7 cellular contexts compared by ENCODE assay signal in the genomic region with DNA sequence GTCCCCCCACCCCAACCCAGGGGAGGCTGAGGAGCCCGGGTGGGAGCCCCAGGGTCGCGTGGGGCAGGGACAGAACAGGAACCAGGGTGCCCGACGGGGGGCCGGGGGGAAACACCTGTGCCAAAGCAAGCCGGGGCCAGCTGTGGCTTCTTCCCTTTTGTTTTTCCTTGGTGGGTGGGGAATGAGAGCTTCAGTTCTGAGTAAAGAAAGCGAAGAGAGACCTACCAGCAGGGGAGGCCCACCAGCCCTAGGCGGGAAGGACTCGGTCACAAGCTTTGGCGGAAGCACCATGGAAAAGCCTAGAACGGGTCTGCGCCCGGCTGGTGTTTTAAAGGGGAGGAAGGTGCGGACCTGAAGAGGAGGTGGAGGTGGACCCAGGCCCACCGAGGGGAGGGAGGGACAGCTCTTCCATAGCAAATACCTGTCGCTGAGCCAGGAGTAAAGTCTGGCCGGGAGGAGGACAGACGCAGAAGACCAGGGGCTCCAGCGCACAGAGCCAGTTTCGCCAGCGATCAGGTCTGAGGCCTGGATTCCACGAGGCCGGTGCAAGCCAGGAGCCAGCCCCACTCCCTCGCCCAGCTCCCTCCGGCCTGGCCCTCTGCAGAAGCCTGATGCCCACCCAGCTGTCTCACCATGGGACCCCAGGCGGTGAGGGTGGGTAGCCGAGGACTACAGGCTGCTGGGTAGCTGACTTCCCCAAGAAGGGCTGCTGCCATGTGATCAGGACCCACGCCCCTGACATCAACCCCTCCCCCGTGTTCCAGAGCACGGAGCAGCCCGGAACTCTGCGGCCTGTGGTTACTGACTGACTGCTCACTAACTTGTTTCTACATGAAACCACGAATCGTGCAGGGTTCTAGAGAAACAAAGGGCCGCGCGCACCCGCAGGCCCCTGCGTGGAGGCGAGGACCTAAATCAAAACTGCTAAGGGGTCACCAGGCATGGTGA. TPM values are rescaled to one million over a fixed set of nuclear protein-coding genes. Genes with fewer than 3 reads are reported as not detected.
A peak's percentile ranks its signal among the peaks of the same experiment; 100 is the strongest.
DNase-seq lines count a peak whose midpoint lies in the region; ATAC-seq, FAIRE-seq and TF ChIP-seq lines count a peak whose summit lies in the region.

No MANE protein-coding gene starts in this region.

- DNase-seq in SKM-1 (lab: John Stamatoyannopoulos, UW; ENCODE audit: unreplicated experiment) = peak; percentile 87
- peak; percentile 85 for DNase-seq in activated naive CD8-positive, alpha-beta T cell treated with anti-CD3 and anti-CD28 coated beads, Interleukin-2, amount 10 ng/mL, durations not matched to agents 7 days and 5 days
- peak; percentile 58 for DNase-seq in hepatocyte (ENCODE audit: low spot score)
- peak; percentile 72 for DNase-seq in small intestine
- DNase-seq in NCI-H345 treated with DMSO at 0.1 percent for 48 hours (lab: John Stamatoyannopoulos, UW; ENCODE audit: unreplicated experiment) = no peak

- H3K4me3 ChIP-seq in hepatocyte (peak overlapping the region; percentile 54), small intestine (ENCODE audit: low read depth in 1 of 2, low read length in 2 of 2) (peak overlapping the region; percentile 70 to 76)

- no peaks in the 10 kb centered on the region for H3K27me3 Mint-ChIP-seq in activated naive CD8-positive, alpha-beta T cell treated with anti-CD3 and anti-CD28 coated beads, Interleukin-2, amount 10 ng/mL, durations not matched to agents 7 days and 5 days

- peaks cover 51% of the 10 kb centered on the region for H3K36me3 Mint-ChIP-seq in activated naive CD8-positive, alpha-beta T cell treated with anti-CD3 and anti-CD28 coated beads, Interleukin-2, amount 10 ng/mL, durations not matched to agents 7 days and 5 days

- H3K9me2 ChIP-seq in hepatocyte (replicated peaks; ENCODE audit: insufficient read depth) = no peaks in the 10 kb centered on the region

- H3K4me3 Mint-ChIP-seq in activated naive CD8-positive, alpha-beta T cell treated with anti-CD3 and anti-CD28 coated beads, Interleukin-2, amount 10 ng/mL, durations not matched to agents 7 days and 5 days = peak overlapping the region; percentile 88

- POLR2A ChIA-PET in activated naive CD8-positive, alpha-beta T cell treated with anti-CD3 and anti-CD28 coated beads, Interleukin-2, amount 10 ng/mL, durations not matched to agents 7 days and 5 days (lab: Charles Lee) = interaction anchor here (0.7 to 10.4 kb wide), 10 partner anchors 9 to 458 kb away, joined by 3 to 170 read pairs (median 4); a partner anchor contains a TSS

- H3K9me3 ChIP-seq in hepatocyte (ENCODE audit: low read depth) (no peaks in the 10 kb centered on the region), small intestine (ENCODE audit: control insufficient read depth, low read depth) (no peaks in the 10 kb centered on the region)

- peaks cover 37% of the 10 kb centered on the region for H4K20me1 ChIP-seq in hepatocyte (ENCODE audit: insufficient read depth, poor library complexity, severe bottlenecking)

- H3K36me3 ChIP-seq in hepatocyte (replicated peaks; ENCODE audit: insufficient read depth, low read depth) (no peaks in the 10 kb centered on the region), small intestine (ENCODE audit: control insufficient read depth in 2 of 2, insufficient read depth in 2 of 2, low read length in 2 of 2) (no peaks in the 10 kb centered on the region)

- H2AFZ ChIP-seq in hepatocyte = peak overlapping the region; percentile 49

- peaks cover 92% of the 10 kb centered on the region for H3K79me2 ChIP-seq in hepatocyte

- H3K9me3 Mint-ChIP-seq in activated naive CD8-positive, alpha-beta T cell treated with anti-CD3 and anti-CD28 coated beads, Interleukin-2, amount 10 ng/mL, durations not matched to agents 7 days and 5 days = no peaks in the 10 kb centered on the region

- ATAC-seq in GM18873 (IDR thresholded peaks at IDR 0.05; ENCODE audit: low FRiP score, unreplicated experiment) (peak; percentile 54), HG03064 (IDR thresholded peaks at IDR 0.05; ENCODE audit: low read depth, unreplicated experiment) (peak; percentile 53)
- peak; percentile 72 for ATAC-seq in activated naive CD8-positive, alpha-beta T cell treated with anti-CD3 and anti-CD28 coated beads, Interleukin-2, amount 10 ng/mL, durations not matched to agents 7 days and 5 days (ENCODE audit: low read depth)

- WGBS in hepatocyte (ENCODE audit: low lambda C conversion rate, missing lambda C conversion rate) = 61% methylated on average over 39 of the region's 41 CpGs
- 40 to 63% (median 48%) methylated on average over 40 to 41 of the region's 41 CpGs for WGBS in small intestine, 3 donors

- H3K27ac ChIP-seq in hepatocyte (peak overlapping the region; percentile 100), small intestine (ENCODE audit: low read depth in 1 of 2, low read length in 1 of 2) (peak overlapping the region; percentile 72 to 93)

- no peaks in the 10 kb centered on the region for H3K27me3 ChIP-seq in hepatocyte
- no peaks in the 10 kb centered on the region for H3K27me3 ChIP-seq in small intestine (ENCODE audit: control insufficient read depth in 2 of 2, insufficient read depth in 2 of 2, low read length in 2 of 2)

- TF ChIP-seq CTCF in hepatocyte (IDR thresholded peaks at IDR 0.05; ENCODE audit: poor library complexity) = peak; percentile 11

- H3K4me2 ChIP-seq in hepatocyte = peak overlapping the region; percentile 99

- peak overlapping the region; percentile 86 for H3K27ac Mint-ChIP-seq in activated naive CD8-positive, alpha-beta T cell treated with anti-CD3 and anti-CD28 coated beads, Interleukin-2, amount 10 ng/mL, durations not matched to agents 7 days and 5 days

- no peak for FAIRE-seq in small intestine (lab: Jason Lieb, UNC)

- H3K4me1 ChIP-seq in hepatocyte (ENCODE audit: insufficient read depth) = peaks cover 77% of the 10 kb centered on the region
- H3K4me1 ChIP-seq in small intestine (ENCODE audit: control insufficient read depth in 2 of 2, insufficient read depth in 1 of 2, low read depth in 1 of 2, low read length in 1 of 2) = peaks cover 29 to 32% of the 10 kb centered on the region in 2 donors

- peaks cover 63% of the 10 kb centered on the region for H3K4me1 Mint-ChIP-seq in activated naive CD8-positive, alpha-beta T cell treated with anti-CD3 and anti-CD28 coated beads, Interleukin-2, amount 10 ng/mL, durations not matched to agents 7 days and 5 days

RNA-seq across cellular contexts. Expression of a gene that starts 0.8 kb away (rescaled TPM):
- total RNA-seq in activated naive CD8-positive, alpha-beta T cell treated with anti-CD3 and anti-CD28 coated beads, Interleukin-2, amount 10 ng/mL, durations not matched to agents 7 days and 5 days = 100 to 1,000 TPM; 177 to 186 TPM
- 137 and 152 TPM in 2 replicates for total RNA-seq in hepatocyte
- 149 and 151 TPM in 2 replicates for polyA plus RNA-seq in hepatocyte
- 100 to 1,000 TPM in 1 of 3 donors, 10 to 100 TPM in 2; 52.3 to 125 (median 65.9) TPM for polyA plus RNA-seq in small intestine

RNA-seq across cellular contexts. Expression of a gene that starts 57.6 kb away (rescaled TPM):
- 10 to 100 TPM; 42.3 to 42.7 TPM for total RNA-seq in activated naive CD8-positive, alpha-beta T cell treated with anti-CD3 and anti-CD28 coated beads, Interleukin-2, amount 10 ng/mL, durations not matched to agents 7 days and 5 days
- total RNA-seq in hepatocyte = 30.0 and 31.7 TPM in 2 replicates
- 13.5 and 18.0 TPM in 2 replicates for polyA plus RNA-seq in hepatocyte
- polyA plus RNA-seq in small intestine = 10 to 100 TPM in 2 of 3 donors, 1 to 10 TPM in 1; 8.7 to 17.6 (median 14.9) TPM
